In genomic region chr14:65169351-65169750, GRCh38 we compare ENCODE assay signal across 9 cellular contexts.
DNase-seq lines count a peak whose midpoint lies in the region; ATAC-seq, FAIRE-seq and TF ChIP-seq lines count a peak whose summit lies in the region.
"Had no signal": no experiment of that assay in that cellular context is flagged by ENCODE, and none has a peak within 500 bp of the region (broad histone marks: within the 10 kb centered on the region; RNA-seq: fewer than 3 reads in every experiment).

No MANE protein-coding gene starts in this region.

- H3K4me1 ChIP-seq in stomach (peaks cover 0 to 19% (median 13%) of the 10 kb centered on the region in 4 donors), neural progenitor cell (peaks cover 12% of the 10 kb centered on the region)
- peaks cover 7% of the 10 kb centered on the region for H3K4me1 ChIP-seq in CD8-positive, alpha-beta memory T cell (ENCODE audit: insufficient read depth, low read length)
- H3K4me1 ChIP-seq: psoas muscle had no signal

- TF ChIP-seq CTCF in bronchial epithelial cell (IDR thresholded peaks at IDR 0.05; ENCODE audit: insufficient read depth, low read length, severe bottlenecking) (no peak), stomach (IDR thresholded peaks at IDR 0.05) (no peak), neural progenitor cell (IDR thresholded peaks at IDR 0.05) (no peak)

- no peak for TF ChIP-seq POLR2A in stomach (IDR thresholded peaks at IDR 0.05)

- no peak overlapping the region for H3K27ac Mint-ChIP-seq in activated T-cell treated with anti-CD3 and anti-CD28 coated beads, Interleukin-2, amount 50 U/mL, for 72 hours
- H3K27ac Mint-ChIP-seq in CD8-positive, alpha-beta memory T cell = no peak overlapping the region
- H3K27ac Mint-ChIP-seq in neural progenitor cell = no peak overlapping the region

- no peaks in the 10 kb centered on the region for H3K27me3 ChIP-seq in bronchial epithelial cell (ENCODE audit: control insufficient read depth, insufficient read depth, low read length)
- H3K27me3 ChIP-seq in stomach = peaks cover 0 to 4% (median 0%) of the 10 kb centered on the region in 3 donors
- H3K27me3 ChIP-seq in CD8-positive, alpha-beta memory T cell (ENCODE audit: insufficient read depth, low read length, poor library complexity, severe bottlenecking) = peaks cover 4% of the 10 kb centered on the region
- peaks cover 7% of the 10 kb centered on the region for H3K27me3 ChIP-seq in neural progenitor cell

- TF ChIP-seq EP300 in stomach (IDR thresholded peaks at IDR 0.05) = no peak

- H3K9me3 ChIP-seq in stomach (no peaks in the 10 kb centered on the region), neural progenitor cell (ENCODE audit: low read depth) (no peaks in the 10 kb centered on the region)
- H3K9me3 ChIP-seq in CD8-positive, alpha-beta memory T cell (ENCODE audit: low read length) = no peaks in the 10 kb centered on the region
- H3K9me3 ChIP-seq: psoas muscle had no signal

- no peak for FAIRE-seq in bronchial epithelial cell (lab: Jason Lieb, UNC)

- H3K36me3 Mint-ChIP-seq in activated T-cell treated with anti-CD3 and anti-CD28 coated beads, Interleukin-2, amount 50 U/mL, for 72 hours (ENCODE audit: insufficient read depth in 2 of 2) = no peaks in the 10 kb centered on the region
- no peaks in the 10 kb centered on the region for H3K36me3 Mint-ChIP-seq in CD8-positive, alpha-beta memory T cell
- H3K36me3 Mint-ChIP-seq in neural progenitor cell = no peaks in the 10 kb centered on the region

- DNase-seq in activated T-cell treated with anti-CD3 and anti-CD28 coated beads, Interleukin-2, amount 50 U/mL, for 72 hours = peak in 1 of 2 donors; percentile 8
- no peak for DNase-seq in activated T-cell treated with anti-CD3 and anti-CD28 coated beads, Interleukin-2, amount 50 U/mL, for 1 hour
- DNase-seq in bronchial epithelial cell (ENCODE audit: low read depth) = peak; percentile 50
- DNase-seq in stomach = no peak
- DNase-seq in CD8-positive, alpha-beta memory T cell = no peak
- DNase-seq in NCI-H2029 (lab: John Stamatoyannopoulos, UW) = no peak
- DNase-seq in neural progenitor cell (ENCODE audit: low spot score) = no peak
- DNase-seq: psoas muscle had no signal

- H3K9me3 Mint-ChIP-seq in activated T-cell treated with anti-CD3 and anti-CD28 coated beads, Interleukin-2, amount 50 U/mL, for 72 hours = no peaks in the 10 kb centered on the region
- H3K9me3 Mint-ChIP-seq in CD8-positive, alpha-beta memory T cell = no peaks in the 10 kb centered on the region
- peaks cover 4% of the 10 kb centered on the region for H3K9me3 Mint-ChIP-seq in neural progenitor cell

- H3K36me3 ChIP-seq in bronchial epithelial cell (ENCODE audit: control insufficient read depth, insufficient read depth, low read length) = no peaks in the 10 kb centered on the region
- no peaks in the 10 kb centered on the region for H3K36me3 ChIP-seq in stomach
- H3K36me3 ChIP-seq in CD8-positive, alpha-beta memory T cell (ENCODE audit: insufficient read depth, low read length) = no peaks in the 10 kb centered on the region
- no peaks in the 10 kb centered on the region for H3K36me3 ChIP-seq in neural progenitor cell

- 56 to 84% (median 66%) methylated on average over 1 of the region's 1 CpG for WGBS in stomach, 5 donors

- H3K4me3 ChIP-seq in bronchial epithelial cell (ENCODE audit: low read depth, low read length) (no peak overlapping the region), stomach (no peak overlapping the region), neural progenitor cell (no peak overlapping the region)
- H3K4me3 ChIP-seq in CD8-positive, alpha-beta memory T cell (ENCODE audit: low read length) = no peak overlapping the region
- H3K4me3 ChIP-seq: psoas muscle had no signal

- H3K4me2 ChIP-seq in neural progenitor cell = no peak overlapping the region

- CTCF ChIA-PET in CD8-positive, alpha-beta memory T cell (lab: Charles Lee) = interaction anchor here (0.7 to 2.1 kb wide), 3 partner anchors 239 to 901 kb away, joined by 3 to 7 read pairs (median 5); partner anchors contain the start of gene FUT8

- peaks cover 14% of the 10 kb centered on the region for H3F3A ChIP-seq in neural progenitor cell (ENCODE audit: low read depth)

- H4K20me1 ChIP-seq in neural progenitor cell (ENCODE audit: low read depth) = no peaks in the 10 kb centered on the region

- intact Hi-C loops in stomach (cut with DNase I; ENCODE audit: low total_unique reads) = loop anchor here (10.0 kb wide), 1 partner anchor 655 kb away; no protein-coding TSS in a partner anchor

- peak overlapping the region in 4 of 5 donors; percentile 25 to 75 (median 46) for H3K27ac ChIP-seq in stomach
- no peak overlapping the region for H3K27ac ChIP-seq in CD8-positive, alpha-beta memory T cell (ENCODE audit: low read depth, low read length)
- H3K27ac ChIP-seq in neural progenitor cell = no peak overlapping the region
- H3K27ac ChIP-seq: psoas muscle had no signal

- peaks cover 44% of the 10 kb centered on the region for H3K4me1 Mint-ChIP-seq in activated T-cell treated with anti-CD3 and anti-CD28 coated beads, Interleukin-2, amount 50 U/mL, for 72 hours (ENCODE audit: low read depth)
- H3K4me1 Mint-ChIP-seq in CD8-positive, alpha-beta memory T cell = peaks cover 4 to 11% (median 11%) of the 10 kb centered on the region in 3 donors
- H3K4me1 Mint-ChIP-seq in neural progenitor cell = peaks cover 23% of the 10 kb centered on the region

- POLR2A ChIA-PET in CD8-positive, alpha-beta memory T cell (lab: Charles Lee) = no interaction called here

- ATAC-seq in activated T-cell treated with anti-CD3 and anti-CD28 coated beads, Interleukin-2, amount 50 U/mL, for 72 hours (replicated peaks in 1 of 2) = peak; percentile 51 to 60
- peak; percentile 73 for ATAC-seq in HG03097 (IDR thresholded peaks at IDR 0.05; ENCODE audit: low FRiP score, unreplicated experiment)

- no peak overlapping the region for H2AFZ ChIP-seq in neural progenitor cell (replicated peaks)

- no peaks in the 10 kb centered on the region for H3K79me2 ChIP-seq in neural progenitor cell (ENCODE audit: low read depth)

- peak overlapping the region; percentile 41 to 52 for H3K4me3 Mint-ChIP-seq in activated T-cell treated with anti-CD3 and anti-CD28 coated beads, Interleukin-2, amount 50 U/mL, for 72 hours
- H3K4me3 Mint-ChIP-seq in CD8-positive, alpha-beta memory T cell = no peak overlapping the region
- H3K4me3 Mint-ChIP-seq in neural progenitor cell = no peak overlapping the region

- H3K9ac ChIP-seq in neural progenitor cell = no peak overlapping the region

- H3K27me3 Mint-ChIP-seq in activated T-cell treated with anti-CD3 and anti-CD28 coated beads, Interleukin-2, amount 50 U/mL, for 72 hours (ENCODE audit: low read depth) = peaks cover 18% of the 10 kb centered on the region
- H3K27me3 Mint-ChIP-seq in CD8-positive, alpha-beta memory T cell = peaks cover 12 to 24% of the 10 kb centered on the region in 2 donors
- H3K27me3 Mint-ChIP-seq in neural progenitor cell (ENCODE audit: insufficient read depth, low read depth) = peaks cover 12% of the 10 kb centered on the region

Comparison
In these comparisons a context has a peak if more than half of its experiments do, and no peak if none do; other contexts are left out.
1. H3K4me3 Mint-ChIP-seq: peak in activated T-cell treated with anti-CD3 and anti-CD28 coated beads, Interleukin-2, amount 50 U/mL, for 72 hours (2 of 2); none in CD8-positive, alpha-beta memory T cell (0 of 7) and neural progenitor cell (single experiment).
2. H3K27ac ChIP-seq: peak in stomach (4 of 5); none in CD8-positive, alpha-beta memory T cell (single experiment) and neural progenitor cell (single experiment).